Comparison of ENCODE assay signal across 29 cellular contexts in genomic region chr11:13429288-13429687, GRCh38.
"Had no signal": no experiment of that assay in that cellular context is flagged by ENCODE, and none has a peak within 500 bp of the region (broad histone marks: within the 10 kb centered on the region; RNA-seq: fewer than 3 reads in every experiment).

No MANE protein-coding gene starts in this region.

- H3K4me3 Mint-ChIP-seq: activated B cell treated with CpG ODN at 0.5 μM for 24 hours; activated CD8-positive, alpha-beta T cell treated with anti-CD3 and anti-CD28 coated beads for 36 hours; activated naive CD4-positive, alpha-beta T cell treated with anti-CD3 and anti-CD28 coated beads, Interleukin-2, amount 10 ng/mL, durations not matched to agents 7 days and 5 days; activated naive CD4-positive, alpha-beta T cell treated with anti-CD3 and anti-CD28 coated beads, Interleukin-2, amount 50 U/mL, for 24 hours; activated naive CD8-positive, alpha-beta T cell; activated naive CD8-positive, alpha-beta T cell treated with anti-CD3 and anti-CD28 coated beads, Interleukin-2, amount 10 ng/mL, durations not matched to agents 7 days and 5 days; activated naive CD8-positive, alpha-beta T cell treated with anti-CD3 and anti-CD28 coated beads, Interleukin-2, amount 50 U/mL, for 24 hours; activated T-helper 1 cell treated with anti-CD3 and anti-CD28 coated beads, Interleukin-12 subunit alpha, Interleukin-12 subunit beta, Interleukin-2, Interleukin-4 antibody, amounts not matched to agents 30 ng/mL and 10 ng/mL and 1 ng/mL, durations not matched to agents 14 hours and 24 hours and 36 hours; brain; central memory CD8-positive, alpha-beta T cell; T-cell; T-helper 17 cell had no signal

- DNase-seq: activated B cell treated with CpG ODN at 0.5 μM for 24 hours; activated CD4-positive, alpha-beta T cell treated with anti-CD3 and anti-CD28 coated beads for 48 hours; activated CD4-positive, alpha-beta T cell treated with anti-CD3 and anti-CD28 coated beads, Interleukin-2, amount 50 U/mL, for 1 hour; activated CD4-positive, alpha-beta T cell treated with anti-CD3 and anti-CD28 coated beads, Interleukin-2, amount 50 U/mL, for 4 hours; activated CD4-positive, CD25-positive, alpha-beta regulatory T cell treated with anti-CD3 and anti-CD28 coated beads, Interleukin-2, amount 50 U/mL, for 72 hours; activated CD8-positive, alpha-beta memory T cell treated with anti-CD3 and anti-CD28 coated beads, Interleukin-2, amount 50 U/mL, for 4 hours; activated CD8-positive, alpha-beta T cell treated with anti-CD3 and anti-CD28 coated beads for 36 hours; activated effector memory CD4-positive, alpha-beta T cell treated with Interleukin-2 at 50 U/mL for 16 hours; activated gamma-delta T cell; activated naive CD4-positive, alpha-beta T cell treated with anti-CD3 and anti-CD28 coated beads, Interleukin-2, amount 10 ng/mL, durations not matched to agents 7 days and 5 days; activated naive CD4-positive, alpha-beta T cell treated with Interleukin-2 at 50 U/mL for 16 hours; activated naive CD8-positive, alpha-beta T cell treated with anti-CD3 and anti-CD28 coated beads, Interleukin-2, amount 10 ng/mL, durations not matched to agents 7 days and 5 days; activated naive CD8-positive, alpha-beta T cell treated with anti-CD3 and anti-CD28 coated beads, Interleukin-2, amount 50 U/mL, for 24 hours; activated T-cell treated with anti-CD3 and anti-CD28 coated beads for 4 hours; activated T-cell treated with anti-CD3 and anti-CD28 coated beads, Interleukin-2, amount 50 U/mL, for 48 hours; amygdala; anterior cingulate cortex; caudate nucleus; cerebellar nuclear complex; colonic mucosa; T-cell; T-helper 17 cell; T-helper 9 cell had no signal

- H3K27me3 Mint-ChIP-seq: activated B cell treated with CpG ODN at 0.5 μM for 24 hours; activated CD8-positive, alpha-beta T cell treated with anti-CD3 and anti-CD28 coated beads for 36 hours; activated naive CD4-positive, alpha-beta T cell treated with anti-CD3 and anti-CD28 coated beads, Interleukin-2, amount 10 ng/mL, durations not matched to agents 7 days and 5 days; activated naive CD4-positive, alpha-beta T cell treated with anti-CD3 and anti-CD28 coated beads, Interleukin-2, amount 50 U/mL, for 24 hours; activated naive CD8-positive, alpha-beta T cell; activated naive CD8-positive, alpha-beta T cell treated with anti-CD3 and anti-CD28 coated beads, Interleukin-2, amount 10 ng/mL, durations not matched to agents 7 days and 5 days; activated naive CD8-positive, alpha-beta T cell treated with anti-CD3 and anti-CD28 coated beads, Interleukin-2, amount 50 U/mL, for 24 hours; brain; central memory CD8-positive, alpha-beta T cell; T-cell; T-helper 17 cell had no signal

- H3K27ac Mint-ChIP-seq: activated B cell treated with CpG ODN at 0.5 μM for 24 hours; activated CD8-positive, alpha-beta T cell treated with anti-CD3 and anti-CD28 coated beads for 36 hours; activated naive CD4-positive, alpha-beta T cell treated with anti-CD3 and anti-CD28 coated beads, Interleukin-2, amount 10 ng/mL, durations not matched to agents 7 days and 5 days; activated naive CD4-positive, alpha-beta T cell treated with anti-CD3 and anti-CD28 coated beads, Interleukin-2, amount 50 U/mL, for 24 hours; activated naive CD8-positive, alpha-beta T cell; activated naive CD8-positive, alpha-beta T cell treated with anti-CD3 and anti-CD28 coated beads, Interleukin-2, amount 10 ng/mL, durations not matched to agents 7 days and 5 days; activated naive CD8-positive, alpha-beta T cell treated with anti-CD3 and anti-CD28 coated beads, Interleukin-2, amount 50 U/mL, for 24 hours; activated T-helper 1 cell treated with anti-CD3 and anti-CD28 coated beads, Interleukin-12 subunit alpha, Interleukin-12 subunit beta, Interleukin-2, Interleukin-4 antibody, amounts not matched to agents 30 ng/mL and 10 ng/mL and 1 ng/mL, durations not matched to agents 14 hours and 24 hours and 36 hours; activated T-helper 2 cell treated with anti-CD3 and anti-CD28 coated beads, Interferon-gamma antibody, Interleukin-2, Interleukin-4, amounts not matched to agents 10 μg/mL and 5 μg/mL and 100 μg/mL, durations not matched to agents 14 hours and 24 hours and 36 hours; brain; T-cell; T-helper 17 cell had no signal

- H3K9me3 Mint-ChIP-seq: activated naive CD4-positive, alpha-beta T cell treated with anti-CD3 and anti-CD28 coated beads, Interleukin-2, amount 50 U/mL, for 24 hours; central memory CD8-positive, alpha-beta T cell had no signal

- ATAC-seq: activated CD8-positive, alpha-beta T cell treated with anti-CD3 and anti-CD28 coated beads for 36 hours; activated naive CD8-positive, alpha-beta T cell treated with anti-CD3 and anti-CD28 coated beads, Interleukin-2, amount 50 U/mL, for 24 hours; T-cell; T-helper 17 cell had no signal
